In the genomic region with DNA sequence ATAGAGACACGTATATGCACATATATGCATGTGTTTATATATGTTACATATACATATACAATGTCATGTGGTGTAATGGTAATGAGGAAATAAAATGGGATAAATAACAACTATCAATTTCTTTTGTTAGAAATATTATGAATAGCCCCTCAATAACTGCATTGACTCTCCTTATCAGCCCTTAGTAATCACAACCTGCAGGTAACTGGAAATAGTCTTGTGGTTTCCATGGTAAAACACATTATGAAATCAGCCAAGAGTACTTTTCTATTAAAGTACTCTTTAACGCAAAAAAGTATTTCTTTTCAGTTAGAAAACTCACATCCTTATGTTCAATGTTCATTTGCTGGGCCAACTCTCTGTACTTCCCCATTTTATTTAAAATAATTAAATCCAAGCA, we compare ENCODE assay signal across 27 cellular contexts.
"Had no signal": no experiment of that assay in that cellular context is flagged by ENCODE, and none has a peak within 500 bp of the region (broad histone marks: within the 10 kb centered on the region; RNA-seq: fewer than 3 reads in every experiment).

No MANE protein-coding gene starts in this region.

- H3K36me3 ChIP-seq: esophagus squamous epithelium, gastrocnemius medialis, heart right ventricle, lower lobe of right lung had no signal

- H3K4me3 ChIP-seq: coronary artery, dorsolateral prefrontal cortex, esophagus squamous epithelium, gastrocnemius medialis, heart right ventricle, lower lobe of right lung had no signal

- H3K9me3 ChIP-seq: esophagus squamous epithelium, gastrocnemius medialis, lower lobe of right lung had no signal

- H3K27ac ChIP-seq: coronary artery, dorsolateral prefrontal cortex, epithelial cell of prostate, esophagus squamous epithelium, gastrocnemius medialis, heart right ventricle, lower lobe of right lung had no signal

- ATAC-seq: esophagus mucosa; gastrocnemius medialis; heart right ventricle; left ventricle myocardium superior; naive thymus-derived CD4-positive, alpha-beta T cell had no signal

- H3K27me3 ChIP-seq: dorsolateral prefrontal cortex, esophagus squamous epithelium, gastrocnemius medialis, heart right ventricle had no signal

- FAIRE-seq: colon, endometrium, islet of Langerhans, keratinocyte had no signal

- H3K4me1 ChIP-seq: esophagus squamous epithelium, gastrocnemius medialis, heart right ventricle, lower lobe of right lung had no signal

- DNase-seq: dermis blood vessel endothelial cell; dorsolateral prefrontal cortex; effector CD4-positive, alpha-beta T cell; effector memory CD4-positive, alpha-beta T cell; endodermal cell; erythroblast; esophagus squamous epithelium; foreskin fibroblast; foreskin melanocyte; gastrocnemius medialis; glutamatergic neuron; head of caudate nucleus; heart right ventricle; hippocampal formation; left cardiac atrium; left ventricle myocardium superior; lower lobe of right lung; mesendoderm; midbrain; naive thymus-derived CD4-positive, alpha-beta T cell had no signal
